ENCODE assay signal across 23 cellular contexts in the genomic region with DNA sequence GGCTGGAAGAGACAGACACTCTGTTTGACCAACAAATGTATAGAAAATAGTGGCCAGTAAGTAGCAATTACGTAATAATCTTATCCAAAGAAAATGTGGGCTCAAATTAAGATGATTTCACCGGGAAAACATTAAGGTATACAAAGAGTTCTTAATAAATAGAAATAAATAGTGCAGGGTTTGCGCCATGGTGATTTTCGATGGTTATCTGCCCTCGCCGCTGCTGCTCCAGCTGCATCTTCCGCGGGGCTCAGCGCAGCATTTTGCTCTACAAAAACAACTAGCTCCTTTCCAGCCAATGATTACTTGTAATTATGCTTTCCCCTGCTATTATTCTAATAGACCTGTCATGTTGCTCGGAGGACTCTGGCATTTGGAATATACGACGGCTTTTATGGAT.
"Had no signal": no experiment of that assay in that cellular context is flagged by ENCODE, and none has a peak within 500 bp of the region (broad histone marks: within the 10 kb centered on the region; RNA-seq: fewer than 3 reads in every experiment).

No MANE protein-coding gene starts in this region.

- ATAC-seq: activated T-cell treated with anti-CD3 and anti-CD28 coated beads, Interleukin-2, amount 50 U/mL, for 4 hours had no signal

- H3K4me3 Mint-ChIP-seq: activated B cell treated with CpG ODN at 0.5 μM for 24 hours; activated CD4-positive, alpha-beta memory T cell treated with anti-CD3 and anti-CD28 coated beads for 36 hours; activated CD4-positive, alpha-beta T cell treated with anti-CD3 and anti-CD28 coated beads, Interleukin-2, amount 10 ng/mL, durations not matched to agents 7 days and 5 days; activated naive CD4-positive, alpha-beta T cell treated with anti-CD3 and anti-CD28 coated beads for 36 hours; activated naive CD8-positive, alpha-beta T cell; activated T-cell treated with anti-CD3 and anti-CD28 coated beads, Interleukin-2, amount 50 U/mL, for 4 hours; central memory CD8-positive, alpha-beta T cell had no signal

- H3K4me1 Mint-ChIP-seq: activated B cell treated with CpG ODN at 0.5 μM for 24 hours; activated CD4-positive, alpha-beta T cell treated with anti-CD3 and anti-CD28 coated beads, Interleukin-2, amount 10 ng/mL, durations not matched to agents 7 days and 5 days; central memory CD8-positive, alpha-beta T cell had no signal

- H3K27ac Mint-ChIP-seq: activated B cell treated with CpG ODN at 0.5 μM for 24 hours; activated CD4-positive, alpha-beta memory T cell treated with anti-CD3 and anti-CD28 coated beads for 36 hours; activated CD4-positive, alpha-beta T cell treated with anti-CD3 and anti-CD28 coated beads, Interleukin-2, amount 10 ng/mL, durations not matched to agents 7 days and 5 days; activated naive CD4-positive, alpha-beta T cell treated with anti-CD3 and anti-CD28 coated beads for 36 hours; activated naive CD8-positive, alpha-beta T cell; brain had no signal

- H3K4me1 ChIP-seq: Peyer's patch had no signal

- H3K9me3 ChIP-seq: MG63, Peyer's patch, SJCRH30 had no signal

- H3K9me3 Mint-ChIP-seq: activated B cell treated with CpG ODN at 0.5 μM for 24 hours; activated CD4-positive, alpha-beta memory T cell treated with anti-CD3 and anti-CD28 coated beads for 36 hours; activated CD4-positive, alpha-beta T cell treated with anti-CD3 and anti-CD28 coated beads, Interleukin-2, amount 10 ng/mL, durations not matched to agents 7 days and 5 days; activated naive CD4-positive, alpha-beta T cell treated with anti-CD3 and anti-CD28 coated beads for 36 hours; activated T-cell treated with anti-CD3 and anti-CD28 coated beads, Interleukin-2, amount 50 U/mL, for 4 hours; central memory CD8-positive, alpha-beta T cell had no signal

- H3K36me3 Mint-ChIP-seq: activated CD4-positive, alpha-beta memory T cell treated with anti-CD3 and anti-CD28 coated beads for 36 hours; brain had no signal

- H3K27me3 Mint-ChIP-seq: activated CD4-positive, alpha-beta memory T cell treated with anti-CD3 and anti-CD28 coated beads for 36 hours; activated CD4-positive, alpha-beta T cell treated with anti-CD3 and anti-CD28 coated beads, Interleukin-2, amount 10 ng/mL, durations not matched to agents 7 days and 5 days; activated naive CD8-positive, alpha-beta T cell; central memory CD8-positive, alpha-beta T cell had no signal

- H3K27me3 ChIP-seq: MG63, Peyer's patch, SJCRH30 had no signal

- H3K36me3 ChIP-seq: MG63, Peyer's patch, SJCRH30 had no signal

- H3K4me3 ChIP-seq: MG63, Peyer's patch, SJCRH30 had no signal

- H3K27ac ChIP-seq: Peyer's patch, RWPE1, SJCRH30 had no signal

- DNase-seq: activated B cell treated with CpG ODN at 0.5 μM for 24 hours; activated CD4-positive, alpha-beta memory T cell treated with anti-CD3 and anti-CD28 coated beads for 36 hours; activated CD4-positive, alpha-beta T cell treated with anti-CD3 and anti-CD28 coated beads, Interleukin-2, amount 10 ng/mL, durations not matched to agents 7 days and 5 days; activated CD8-positive, alpha-beta memory T cell treated with anti-CD3 and anti-CD28 coated beads for 24 hours; activated effector memory CD4-positive, alpha-beta T cell treated with anti-CD3 and anti-CD28 coated beads, Interleukin-2, amount 50 U/mL, for 16 hours; activated naive CD4-positive, alpha-beta T cell treated with anti-CD3 and anti-CD28 coated beads for 36 hours; activated T-cell treated with anti-CD3 and anti-CD28 coated beads, Interleukin-2, amount 50 U/mL, for 4 hours; amygdala; MG63; MV-4-11; NCI-H2029; NCI-H446 treated with DMSO at 0.1 percent for 48 hours; NCI-H524 treated with DMSO at 0.1 percent for 48 hours; NCI-H82; Peyer's patch; Right ventricle myocardium superior; SJCRH30; T-helper 2 cell; T1000 had no signal
